ENCODE assay signal across 2 cellular contexts in the genomic region with DNA sequence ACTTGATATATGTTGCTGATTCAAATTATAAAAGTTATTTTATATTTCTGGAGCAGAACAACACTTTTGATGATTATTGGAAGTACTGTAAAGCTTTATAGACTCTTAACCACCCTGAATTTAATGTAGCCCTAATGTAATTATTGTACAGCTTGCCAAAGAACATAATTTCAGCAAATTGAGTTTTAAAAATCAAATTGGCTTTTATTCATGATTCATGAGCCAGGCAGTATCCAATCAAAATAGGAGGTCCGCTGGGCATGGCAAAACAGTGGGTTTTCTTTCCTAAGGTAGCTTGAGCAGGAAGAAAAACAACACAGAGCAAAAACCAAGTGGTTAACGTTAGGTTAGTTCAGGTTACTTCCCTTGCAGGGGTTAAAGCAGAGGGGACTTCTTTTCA.
TF ChIP-seq lines count a peak whose summit lies in the region.

No MANE protein-coding gene starts in this region.

TF ChIP-seq in GM23338, 12 proteins besides CTCF, POLR2A, EP300 and RAD21 (continued from another document):
- TF ChIP-seq, protein P1, sequence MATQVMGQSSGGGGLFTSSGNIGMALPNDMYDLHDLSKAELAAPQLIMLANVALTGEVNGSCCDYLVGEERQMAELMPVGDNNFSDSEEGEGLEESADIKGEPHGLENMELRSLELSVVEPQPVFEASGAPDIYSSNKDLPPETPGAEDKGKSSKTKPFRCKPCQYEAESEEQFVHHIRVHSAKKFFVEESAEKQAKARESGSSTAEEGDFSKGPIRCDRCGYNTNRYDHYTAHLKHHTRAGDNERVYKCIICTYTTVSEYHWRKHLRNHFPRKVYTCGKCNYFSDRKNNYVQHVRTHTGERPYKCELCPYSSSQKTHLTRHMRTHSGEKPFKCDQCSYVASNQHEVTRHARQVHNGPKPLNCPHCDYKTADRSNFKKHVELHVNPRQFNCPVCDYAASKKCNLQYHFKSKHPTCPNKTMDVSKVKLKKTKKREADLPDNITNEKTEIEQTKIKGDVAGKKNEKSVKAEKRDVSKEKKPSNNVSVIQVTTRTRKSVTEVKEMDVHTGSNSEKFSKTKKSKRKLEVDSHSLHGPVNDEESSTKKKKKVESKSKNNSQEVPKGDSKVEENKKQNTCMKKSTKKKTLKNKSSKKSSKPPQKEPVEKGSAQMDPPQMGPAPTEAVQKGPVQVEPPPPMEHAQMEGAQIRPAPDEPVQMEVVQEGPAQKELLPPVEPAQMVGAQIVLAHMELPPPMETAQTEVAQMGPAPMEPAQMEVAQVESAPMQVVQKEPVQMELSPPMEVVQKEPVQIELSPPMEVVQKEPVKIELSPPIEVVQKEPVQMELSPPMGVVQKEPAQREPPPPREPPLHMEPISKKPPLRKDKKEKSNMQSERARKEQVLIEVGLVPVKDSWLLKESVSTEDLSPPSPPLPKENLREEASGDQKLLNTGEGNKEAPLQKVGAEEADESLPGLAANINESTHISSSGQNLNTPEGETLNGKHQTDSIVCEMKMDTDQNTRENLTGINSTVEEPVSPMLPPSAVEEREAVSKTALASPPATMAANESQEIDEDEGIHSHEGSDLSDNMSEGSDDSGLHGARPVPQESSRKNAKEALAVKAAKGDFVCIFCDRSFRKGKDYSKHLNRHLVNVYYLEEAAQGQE (IDR thresholded peaks at IDR 0.05; ENCODE audit: unreplicated experiment) = no peak
- TF ChIP-seq EZH2 (IDR thresholded peaks at IDR 0.05; ENCODE audit: low read depth, unreplicated experiment) = no peak
- no peak for TF ChIP-seq STAT1 (IDR thresholded peaks at IDR 0.05; ENCODE audit: unreplicated experiment)
- no peak for TF ChIP-seq NANOG (IDR thresholded peaks at IDR 0.05; ENCODE audit: borderline replicate concordance)
- TF ChIP-seq, protein P2, sequence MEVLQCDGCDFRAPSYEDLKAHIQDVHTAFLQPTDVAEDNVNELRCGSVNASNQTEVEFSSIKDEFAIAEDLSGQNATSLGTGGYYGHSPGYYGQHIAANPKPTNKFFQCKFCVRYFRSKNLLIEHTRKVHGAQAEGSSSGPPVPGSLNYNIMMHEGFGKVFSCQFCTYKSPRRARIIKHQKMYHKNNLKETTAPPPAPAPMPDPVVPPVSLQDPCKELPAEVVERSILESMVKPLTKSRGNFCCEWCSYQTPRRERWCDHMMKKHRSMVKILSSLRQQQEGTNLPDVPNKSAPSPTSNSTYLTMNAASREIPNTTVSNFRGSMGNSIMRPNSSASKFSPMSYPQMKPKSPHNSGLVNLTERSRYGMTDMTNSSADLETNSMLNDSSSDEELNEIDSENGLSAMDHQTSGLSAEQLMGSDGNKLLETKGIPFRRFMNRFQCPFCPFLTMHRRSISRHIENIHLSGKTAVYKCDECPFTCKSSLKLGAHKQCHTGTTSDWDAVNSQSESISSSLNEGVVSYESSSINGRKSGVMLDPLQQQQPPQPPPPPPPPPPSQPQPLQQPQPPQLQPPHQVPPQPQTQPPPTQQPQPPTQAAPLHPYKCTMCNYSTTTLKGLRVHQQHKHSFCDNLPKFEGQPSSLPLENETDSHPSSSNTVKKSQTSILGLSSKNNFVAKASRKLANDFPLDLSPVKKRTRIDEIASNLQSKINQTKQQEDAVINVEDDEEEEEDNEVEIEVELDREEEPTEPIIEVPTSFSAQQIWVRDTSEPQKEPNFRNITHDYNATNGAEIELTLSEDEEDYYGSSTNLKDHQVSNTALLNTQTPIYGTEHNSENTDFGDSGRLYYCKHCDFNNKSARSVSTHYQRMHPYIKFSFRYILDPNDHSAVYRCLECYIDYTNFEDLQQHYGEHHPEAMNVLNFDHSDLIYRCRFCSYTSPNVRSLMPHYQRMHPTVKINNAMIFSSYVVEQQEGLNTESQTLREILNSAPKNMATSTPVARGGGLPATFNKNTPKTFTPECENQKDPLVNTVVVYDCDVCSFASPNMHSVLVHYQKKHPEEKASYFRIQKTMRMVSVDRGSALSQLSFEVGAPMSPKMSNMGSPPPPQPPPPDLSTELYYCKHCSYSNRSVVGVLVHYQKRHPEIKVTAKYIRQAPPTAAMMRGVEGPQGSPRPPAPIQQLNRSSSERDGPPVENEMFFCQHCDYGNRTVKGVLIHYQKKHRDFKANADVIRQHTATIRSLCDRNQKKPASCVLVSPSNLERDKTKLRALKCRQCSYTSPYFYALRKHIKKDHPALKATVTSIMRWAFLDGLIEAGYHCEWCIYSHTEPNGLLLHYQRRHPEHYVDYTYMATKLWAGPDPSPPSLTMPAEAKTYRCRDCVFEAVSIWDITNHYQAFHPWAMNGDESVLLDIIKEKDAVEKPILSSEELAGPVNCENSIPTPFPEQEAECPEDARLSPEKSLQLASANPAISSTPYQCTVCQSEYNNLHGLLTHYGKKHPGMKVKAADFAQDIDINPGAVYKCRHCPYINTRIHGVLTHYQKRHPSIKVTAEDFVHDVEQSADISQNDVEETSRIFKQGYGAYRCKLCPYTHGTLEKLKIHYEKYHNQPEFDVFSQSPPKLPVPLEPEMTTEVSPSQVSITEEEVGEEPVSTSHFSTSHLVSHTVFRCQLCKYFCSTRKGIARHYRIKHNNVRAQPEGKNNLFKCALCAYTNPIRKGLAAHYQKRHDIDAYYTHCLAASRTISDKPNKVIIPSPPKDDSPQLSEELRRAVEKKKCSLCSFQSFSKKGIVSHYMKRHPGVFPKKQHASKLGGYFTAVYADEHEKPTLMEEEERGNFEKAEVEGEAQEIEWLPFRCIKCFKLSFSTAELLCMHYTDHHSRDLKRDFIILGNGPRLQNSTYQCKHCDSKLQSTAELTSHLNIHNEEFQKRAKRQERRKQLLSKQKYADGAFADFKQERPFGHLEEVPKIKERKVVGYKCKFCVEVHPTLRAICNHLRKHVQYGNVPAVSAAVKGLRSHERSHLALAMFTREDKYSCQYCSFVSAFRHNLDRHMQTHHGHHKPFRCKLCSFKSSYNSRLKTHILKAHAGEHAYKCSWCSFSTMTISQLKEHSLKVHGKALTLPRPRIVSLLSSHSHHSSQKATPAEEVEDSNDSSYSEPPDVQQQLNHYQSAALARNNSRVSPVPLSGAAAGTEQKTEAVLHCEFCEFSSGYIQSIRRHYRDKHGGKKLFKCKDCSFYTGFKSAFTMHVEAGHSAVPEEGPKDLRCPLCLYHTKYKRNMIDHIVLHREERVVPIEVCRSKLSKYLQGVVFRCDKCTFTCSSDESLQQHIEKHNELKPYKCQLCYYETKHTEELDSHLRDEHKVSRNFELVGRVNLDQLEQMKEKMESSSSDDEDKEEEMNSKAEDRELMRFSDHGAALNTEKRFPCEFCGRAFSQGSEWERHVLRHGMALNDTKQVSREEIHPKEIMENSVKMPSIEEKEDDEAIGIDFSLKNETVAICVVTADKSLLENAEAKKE (CRISPR knock-in tag; IDR thresholded peaks at IDR 0.05) = no peak

TF ChIP-seq in H1, 55 proteins besides CTCF, POLR2A, EP300 and RAD21 (continued from another document):
- TF ChIP-seq, protein P3, sequence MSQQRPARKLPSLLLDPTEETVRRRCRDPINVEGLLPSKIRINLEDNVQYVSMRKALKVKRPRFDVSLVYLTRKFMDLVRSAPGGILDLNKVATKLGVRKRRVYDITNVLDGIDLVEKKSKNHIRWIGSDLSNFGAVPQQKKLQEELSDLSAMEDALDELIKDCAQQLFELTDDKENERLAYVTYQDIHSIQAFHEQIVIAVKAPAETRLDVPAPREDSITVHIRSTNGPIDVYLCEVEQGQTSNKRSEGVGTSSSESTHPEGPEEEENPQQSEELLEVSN (IDR thresholded peaks at IDR 0.05) = no peak
- TF ChIP-seq PHF8 (conservative IDR thresholded peaks at IDR 0.05; ENCODE audit: low read depth, low read length) = no peak
- no peak for TF ChIP-seq SRF (IDR thresholded peaks at IDR 0.05; ENCODE audit: low read depth, low read length)
- TF ChIP-seq SIX5 (IDR thresholded peaks at IDR 0.05; ENCODE audit: low read depth, low read length) = no peak
- TF ChIP-seq EGR1 (IDR thresholded peaks at IDR 0.05; ENCODE audit: borderline replicate concordance, low read depth, low read length) = no peak
- no peak for TF ChIP-seq BACH1 (IDR thresholded peaks at IDR 0.05; ENCODE audit: low read length)
- TF ChIP-seq SP2 (IDR thresholded peaks at IDR 0.05; ENCODE audit: low read length) = no peak
